Comparison of ENCODE assay signal across 1 cellular context in the genomic region with DNA sequence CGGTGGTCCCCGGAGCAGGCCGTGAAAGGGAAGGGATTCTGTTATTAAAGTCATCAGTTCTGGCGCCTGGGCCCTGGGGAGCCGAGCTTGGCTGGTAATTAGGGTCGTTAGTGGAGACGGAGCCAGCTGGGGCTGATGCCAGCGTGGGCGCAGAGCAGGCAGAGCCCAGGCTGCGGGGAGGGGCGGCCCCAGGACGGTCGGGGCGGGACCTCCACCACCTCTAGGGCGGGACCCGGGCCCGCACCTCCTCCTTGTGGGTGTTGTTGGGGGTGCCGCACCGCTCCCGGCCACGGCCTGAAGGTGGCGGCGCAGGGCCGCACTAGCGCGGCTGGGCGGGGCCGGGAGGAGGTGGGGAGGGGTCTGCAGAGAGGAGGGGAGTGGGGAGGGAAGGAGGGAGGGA.
A peak's percentile ranks its signal among the peaks of the same experiment; 100 is the strongest.
TF ChIP-seq lines count a peak whose summit lies in the region.

No MANE protein-coding gene starts in this region.

TF ChIP-seq in GM23338, 12 proteins besides CTCF, POLR2A, EP300 and RAD21:
- TF ChIP-seq, protein P1, sequence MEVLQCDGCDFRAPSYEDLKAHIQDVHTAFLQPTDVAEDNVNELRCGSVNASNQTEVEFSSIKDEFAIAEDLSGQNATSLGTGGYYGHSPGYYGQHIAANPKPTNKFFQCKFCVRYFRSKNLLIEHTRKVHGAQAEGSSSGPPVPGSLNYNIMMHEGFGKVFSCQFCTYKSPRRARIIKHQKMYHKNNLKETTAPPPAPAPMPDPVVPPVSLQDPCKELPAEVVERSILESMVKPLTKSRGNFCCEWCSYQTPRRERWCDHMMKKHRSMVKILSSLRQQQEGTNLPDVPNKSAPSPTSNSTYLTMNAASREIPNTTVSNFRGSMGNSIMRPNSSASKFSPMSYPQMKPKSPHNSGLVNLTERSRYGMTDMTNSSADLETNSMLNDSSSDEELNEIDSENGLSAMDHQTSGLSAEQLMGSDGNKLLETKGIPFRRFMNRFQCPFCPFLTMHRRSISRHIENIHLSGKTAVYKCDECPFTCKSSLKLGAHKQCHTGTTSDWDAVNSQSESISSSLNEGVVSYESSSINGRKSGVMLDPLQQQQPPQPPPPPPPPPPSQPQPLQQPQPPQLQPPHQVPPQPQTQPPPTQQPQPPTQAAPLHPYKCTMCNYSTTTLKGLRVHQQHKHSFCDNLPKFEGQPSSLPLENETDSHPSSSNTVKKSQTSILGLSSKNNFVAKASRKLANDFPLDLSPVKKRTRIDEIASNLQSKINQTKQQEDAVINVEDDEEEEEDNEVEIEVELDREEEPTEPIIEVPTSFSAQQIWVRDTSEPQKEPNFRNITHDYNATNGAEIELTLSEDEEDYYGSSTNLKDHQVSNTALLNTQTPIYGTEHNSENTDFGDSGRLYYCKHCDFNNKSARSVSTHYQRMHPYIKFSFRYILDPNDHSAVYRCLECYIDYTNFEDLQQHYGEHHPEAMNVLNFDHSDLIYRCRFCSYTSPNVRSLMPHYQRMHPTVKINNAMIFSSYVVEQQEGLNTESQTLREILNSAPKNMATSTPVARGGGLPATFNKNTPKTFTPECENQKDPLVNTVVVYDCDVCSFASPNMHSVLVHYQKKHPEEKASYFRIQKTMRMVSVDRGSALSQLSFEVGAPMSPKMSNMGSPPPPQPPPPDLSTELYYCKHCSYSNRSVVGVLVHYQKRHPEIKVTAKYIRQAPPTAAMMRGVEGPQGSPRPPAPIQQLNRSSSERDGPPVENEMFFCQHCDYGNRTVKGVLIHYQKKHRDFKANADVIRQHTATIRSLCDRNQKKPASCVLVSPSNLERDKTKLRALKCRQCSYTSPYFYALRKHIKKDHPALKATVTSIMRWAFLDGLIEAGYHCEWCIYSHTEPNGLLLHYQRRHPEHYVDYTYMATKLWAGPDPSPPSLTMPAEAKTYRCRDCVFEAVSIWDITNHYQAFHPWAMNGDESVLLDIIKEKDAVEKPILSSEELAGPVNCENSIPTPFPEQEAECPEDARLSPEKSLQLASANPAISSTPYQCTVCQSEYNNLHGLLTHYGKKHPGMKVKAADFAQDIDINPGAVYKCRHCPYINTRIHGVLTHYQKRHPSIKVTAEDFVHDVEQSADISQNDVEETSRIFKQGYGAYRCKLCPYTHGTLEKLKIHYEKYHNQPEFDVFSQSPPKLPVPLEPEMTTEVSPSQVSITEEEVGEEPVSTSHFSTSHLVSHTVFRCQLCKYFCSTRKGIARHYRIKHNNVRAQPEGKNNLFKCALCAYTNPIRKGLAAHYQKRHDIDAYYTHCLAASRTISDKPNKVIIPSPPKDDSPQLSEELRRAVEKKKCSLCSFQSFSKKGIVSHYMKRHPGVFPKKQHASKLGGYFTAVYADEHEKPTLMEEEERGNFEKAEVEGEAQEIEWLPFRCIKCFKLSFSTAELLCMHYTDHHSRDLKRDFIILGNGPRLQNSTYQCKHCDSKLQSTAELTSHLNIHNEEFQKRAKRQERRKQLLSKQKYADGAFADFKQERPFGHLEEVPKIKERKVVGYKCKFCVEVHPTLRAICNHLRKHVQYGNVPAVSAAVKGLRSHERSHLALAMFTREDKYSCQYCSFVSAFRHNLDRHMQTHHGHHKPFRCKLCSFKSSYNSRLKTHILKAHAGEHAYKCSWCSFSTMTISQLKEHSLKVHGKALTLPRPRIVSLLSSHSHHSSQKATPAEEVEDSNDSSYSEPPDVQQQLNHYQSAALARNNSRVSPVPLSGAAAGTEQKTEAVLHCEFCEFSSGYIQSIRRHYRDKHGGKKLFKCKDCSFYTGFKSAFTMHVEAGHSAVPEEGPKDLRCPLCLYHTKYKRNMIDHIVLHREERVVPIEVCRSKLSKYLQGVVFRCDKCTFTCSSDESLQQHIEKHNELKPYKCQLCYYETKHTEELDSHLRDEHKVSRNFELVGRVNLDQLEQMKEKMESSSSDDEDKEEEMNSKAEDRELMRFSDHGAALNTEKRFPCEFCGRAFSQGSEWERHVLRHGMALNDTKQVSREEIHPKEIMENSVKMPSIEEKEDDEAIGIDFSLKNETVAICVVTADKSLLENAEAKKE (CRISPR knock-in tag; IDR thresholded peaks at IDR 0.05) = no peak
- TF ChIP-seq STAT1 (IDR thresholded peaks at IDR 0.05; ENCODE audit: unreplicated experiment) (no peak), CREB1 (CRISPR knock-in tag; IDR thresholded peaks at IDR 0.05; ENCODE audit: low read depth) (0 out of 2 replicates have a peak, but pooled peaks have one; percentile 18), POLR2AphosphoS5 (IDR thresholded peaks at IDR 0.05; ENCODE audit: low read depth) (peak; percentile 38; the same call in 1 of the 2 replicates), ZNF331 (CRISPR knock-in tag; IDR thresholded peaks at IDR 0.05; ENCODE audit: low read depth) (no peak), ZNF114 (CRISPR knock-in tag; IDR thresholded peaks at IDR 0.05) (no peak), EZH2phosphoT487 (IDR thresholded peaks at IDR 0.05; ENCODE audit: unreplicated experiment) (no peak), JUNB (IDR thresholded peaks at IDR 0.05; ENCODE audit: unreplicated experiment) (no peak)
- TF ChIP-seq, protein P2, sequence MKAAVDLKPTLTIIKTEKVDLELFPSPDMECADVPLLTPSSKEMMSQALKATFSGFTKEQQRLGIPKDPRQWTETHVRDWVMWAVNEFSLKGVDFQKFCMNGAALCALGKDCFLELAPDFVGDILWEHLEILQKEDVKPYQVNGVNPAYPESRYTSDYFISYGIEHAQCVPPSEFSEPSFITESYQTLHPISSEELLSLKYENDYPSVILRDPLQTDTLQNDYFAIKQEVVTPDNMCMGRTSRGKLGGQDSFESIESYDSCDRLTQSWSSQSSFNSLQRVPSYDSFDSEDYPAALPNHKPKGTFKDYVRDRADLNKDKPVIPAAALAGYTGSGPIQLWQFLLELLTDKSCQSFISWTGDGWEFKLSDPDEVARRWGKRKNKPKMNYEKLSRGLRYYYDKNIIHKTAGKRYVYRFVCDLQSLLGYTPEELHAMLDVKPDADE (IDR thresholded peaks at IDR 0.05) = no peak
- TF ChIP-seq, protein P3, sequence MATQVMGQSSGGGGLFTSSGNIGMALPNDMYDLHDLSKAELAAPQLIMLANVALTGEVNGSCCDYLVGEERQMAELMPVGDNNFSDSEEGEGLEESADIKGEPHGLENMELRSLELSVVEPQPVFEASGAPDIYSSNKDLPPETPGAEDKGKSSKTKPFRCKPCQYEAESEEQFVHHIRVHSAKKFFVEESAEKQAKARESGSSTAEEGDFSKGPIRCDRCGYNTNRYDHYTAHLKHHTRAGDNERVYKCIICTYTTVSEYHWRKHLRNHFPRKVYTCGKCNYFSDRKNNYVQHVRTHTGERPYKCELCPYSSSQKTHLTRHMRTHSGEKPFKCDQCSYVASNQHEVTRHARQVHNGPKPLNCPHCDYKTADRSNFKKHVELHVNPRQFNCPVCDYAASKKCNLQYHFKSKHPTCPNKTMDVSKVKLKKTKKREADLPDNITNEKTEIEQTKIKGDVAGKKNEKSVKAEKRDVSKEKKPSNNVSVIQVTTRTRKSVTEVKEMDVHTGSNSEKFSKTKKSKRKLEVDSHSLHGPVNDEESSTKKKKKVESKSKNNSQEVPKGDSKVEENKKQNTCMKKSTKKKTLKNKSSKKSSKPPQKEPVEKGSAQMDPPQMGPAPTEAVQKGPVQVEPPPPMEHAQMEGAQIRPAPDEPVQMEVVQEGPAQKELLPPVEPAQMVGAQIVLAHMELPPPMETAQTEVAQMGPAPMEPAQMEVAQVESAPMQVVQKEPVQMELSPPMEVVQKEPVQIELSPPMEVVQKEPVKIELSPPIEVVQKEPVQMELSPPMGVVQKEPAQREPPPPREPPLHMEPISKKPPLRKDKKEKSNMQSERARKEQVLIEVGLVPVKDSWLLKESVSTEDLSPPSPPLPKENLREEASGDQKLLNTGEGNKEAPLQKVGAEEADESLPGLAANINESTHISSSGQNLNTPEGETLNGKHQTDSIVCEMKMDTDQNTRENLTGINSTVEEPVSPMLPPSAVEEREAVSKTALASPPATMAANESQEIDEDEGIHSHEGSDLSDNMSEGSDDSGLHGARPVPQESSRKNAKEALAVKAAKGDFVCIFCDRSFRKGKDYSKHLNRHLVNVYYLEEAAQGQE (IDR thresholded peaks at IDR 0.05; ENCODE audit: unreplicated experiment) = no peak
